18 cellular contexts compared by ENCODE assay signal in genomic region chr2:183511154-183511553, GRCh38.
DNase-seq lines count a peak whose midpoint lies in the region; ATAC-seq and TF ChIP-seq lines count a peak whose summit lies in the region.
"Had no signal": no experiment of that assay in that cellular context is flagged by ENCODE, and none has a peak within 500 bp of the region (broad histone marks: within the 10 kb centered on the region; RNA-seq: fewer than 3 reads in every experiment).

No MANE protein-coding gene starts in this region.

- H3K9me3 ChIP-seq in HUES64 (ENCODE audit: insufficient read depth, low read depth, low read length), result peaks cover 14% of the 10 kb centered on the region; the same call in 1 of the 2 replicates
- H3K9me3 ChIP-seq: A549, Caco-2 had no signal

- H3K4me1 Mint-ChIP-seq in GM23338 (peaks cover 19% of the 10 kb centered on the region), WTC11 (peaks cover 28% of the 10 kb centered on the region)
- H3K4me1 Mint-ChIP-seq: B cell had no signal

- peaks cover 14% of the 10 kb centered on the region for H3K27me3 Mint-ChIP-seq in GM23338 (ENCODE audit: insufficient read depth, low read depth, poor library complexity)
- H3K27me3 Mint-ChIP-seq in WTC11 (ENCODE audit: low read depth), result peaks cover 61% of the 10 kb centered on the region
- H3K27me3 Mint-ChIP-seq: B cell; CD4-positive, alpha-beta T cell had no signal

- no peak overlapping the region for H2AFZ ChIP-seq in GM23338

- H3K36me3 Mint-ChIP-seq in GM23338 (ENCODE audit: low read depth) (peaks cover 55% of the 10 kb centered on the region), WTC11 (peaks cover 45% of the 10 kb centered on the region)
- H3K36me3 Mint-ChIP-seq: CD8-positive, alpha-beta T cell had no signal

- no peaks in the 10 kb centered on the region for H3K36me3 ChIP-seq in GM23338 (ENCODE audit: insufficient read depth)
- no peaks in the 10 kb centered on the region for H3K36me3 ChIP-seq in HUES64 (ENCODE audit: insufficient read depth, low read length)
- H3K36me3 ChIP-seq: BLaER1 treated with 17β-estradiol and CSF1 and Interleukin-3, amounts not matched to agents 10 nM and 100 nM had no signal

- H4K20me1 ChIP-seq in GM23338 (replicated peaks; ENCODE audit: insufficient read depth), result no peaks in the 10 kb centered on the region
- H4K20me1 ChIP-seq: BLaER1 treated with 17β-estradiol and CSF1 and Interleukin-3, amounts not matched to agents 10 nM and 100 nM had no signal

- no peak overlapping the region for H3K27ac Mint-ChIP-seq in GM23338
- 0 out of 2 replicates have a peak overlapping the region, but pooled peaks have one; percentile 8 for H3K27ac Mint-ChIP-seq in WTC11
- H3K27ac Mint-ChIP-seq: B cell; CD4-positive, alpha-beta T cell; CD8-positive, alpha-beta T cell had no signal

- no peak overlapping the region for H3K4me3 ChIP-seq in GM23338
- no peak overlapping the region for H3K4me3 ChIP-seq in HUES64 (ENCODE audit: low read length)
- H3K4me3 ChIP-seq: A549; BLaER1 treated with 17β-estradiol and CSF1 and Interleukin-3, amounts not matched to agents 10 nM and 100 nM had no signal

- H3K9ac ChIP-seq in HUES64 (ENCODE audit: low read depth, low read length), result no peak overlapping the region
- H3K9ac ChIP-seq: BLaER1 treated with 17β-estradiol and CSF1 and Interleukin-3, amounts not matched to agents 10 nM and 100 nM had no signal

- H3K4me1 ChIP-seq in GM23338 (ENCODE audit: insufficient read depth) (no peaks in the 10 kb centered on the region), HUES64 (ENCODE audit: insufficient read depth, low read length) (no peaks in the 10 kb centered on the region)
- H3K4me1 ChIP-seq: A549, Caco-2 had no signal

- CTCF ChIA-PET in WTC11 (lab: Charles Lee), result no interaction called here

- H3F3A ChIP-seq in GM23338 (replicated peaks; ENCODE audit: low read depth), result no peaks in the 10 kb centered on the region

- H3K4me3 Mint-ChIP-seq in GM23338 (no peak overlapping the region), WTC11 (no peak overlapping the region)
- H3K4me3 Mint-ChIP-seq: B cell; CD4-positive, alpha-beta T cell; CD8-positive, alpha-beta T cell had no signal

- 92% methylated on average over 3 of the region's 3 CpGs for whole genome bisulfite sequencing in HUES64

- POLR2A ChIA-PET in WTC11 (lab: Charles Lee), result interaction anchor here (0.6 kb wide), 1 partner anchor 515 kb away, joined by 5 read pairs; no protein-coding TSS in a partner anchor

- no peak for DNase-seq in GM23338 (ENCODE audit: low spot score)
- peak; percentile 17 for DNase-seq in WTC11 (ENCODE audit: low spot score)
- no peak for DNase-seq in NCI-H1105 (lab: John Stamatoyannopoulos, UW)
- DNase-seq in stimulated activated CD4-positive, alpha-beta T cell treated with anti-CD3 and anti-CD28 coated beads, Interleukin-4, amount 100 ng/mL, for 4 hours, result no peak
- DNase-seq: AML-193; Caco-2; Calu3; CD4-positive, alpha-beta T cell; CD8-positive, alpha-beta T cell; DMS79 treated with DMSO at 0.1 percent for 48 hours; GF-D8 had no signal

- H3K79me2 ChIP-seq in GM23338 (replicated peaks; ENCODE audit: insufficient read depth), result no peaks in the 10 kb centered on the region

- H3K27me3 ChIP-seq in GM23338 (ENCODE audit: insufficient read depth), result no peaks in the 10 kb centered on the region
- H3K27me3 ChIP-seq in HUES64 (ENCODE audit: insufficient read depth, low read length), result no peaks in the 10 kb centered on the region

- H3K27ac ChIP-seq in GM23338 (ENCODE audit: low read depth) (no peak overlapping the region), HUES64 (ENCODE audit: low read depth, low read length) (peak overlapping the region; percentile 55; the same call in 1 of the 2 replicates)
- H3K27ac ChIP-seq: 22Rv1; A549; BLaER1 treated with 17β-estradiol and CSF1 and Interleukin-3, amounts not matched to agents 10 nM and 100 nM; C4-2B had no signal

- peaks cover 51% of the 10 kb centered on the region for H3K9me3 Mint-ChIP-seq in GM23338
- peaks cover 45% of the 10 kb centered on the region for H3K9me3 Mint-ChIP-seq in WTC11

- TF ChIP-seq CTCF in GM23338 (conservative IDR thresholded peaks at IDR 0.05; ENCODE audit: low read depth in 2 of 2), result no peak
- no peak for TF ChIP-seq CTCF in WTC11 (IDR thresholded peaks at IDR 0.05)

- H3K4me2 ChIP-seq in GM23338, result no peak overlapping the region
- H3K4me2 ChIP-seq: A549; BLaER1 treated with 17β-estradiol and CSF1 and Interleukin-3, amounts not matched to agents 10 nM and 100 nM had no signal

- H3K9me2 ChIP-seq in GM23338 (ENCODE audit: insufficient read depth), result 0 out of 2 replicates have a peak, but pooled peaks cover 4% of the 10 kb centered on the region

- ATAC-seq in GM23338 (peak; percentile 49; the same call in 2 of the 3 replicates), WTC11 (peak; percentile 91), HG02798 (IDR thresholded peaks at IDR 0.05; ENCODE audit: poor library complexity, unreplicated experiment) (no peak)
- ATAC-seq: A549; CD8-positive, alpha-beta T cell had no signal

TF ChIP-seq in GM23338, 12 proteins besides CTCF, POLR2A, EP300 and RAD21:
- TF ChIP-seq JUNB (IDR thresholded peaks at IDR 0.05; ENCODE audit: unreplicated experiment), result no peak
- TF ChIP-seq EZH2phosphoT487 (IDR thresholded peaks at IDR 0.05; ENCODE audit: unreplicated experiment), result no peak
- no peak for TF ChIP-seq CREB1 (CRISPR knock-in tag; IDR thresholded peaks at IDR 0.05; ENCODE audit: low read depth)
- TF ChIP-seq EZH2 (IDR thresholded peaks at IDR 0.05; ENCODE audit: low read depth, unreplicated experiment), result no peak

TF ChIP-seq in WTC11, 78 proteins besides CTCF, POLR2A, EP300 and RAD21:
- TF ChIP-seq, protein P1, sequence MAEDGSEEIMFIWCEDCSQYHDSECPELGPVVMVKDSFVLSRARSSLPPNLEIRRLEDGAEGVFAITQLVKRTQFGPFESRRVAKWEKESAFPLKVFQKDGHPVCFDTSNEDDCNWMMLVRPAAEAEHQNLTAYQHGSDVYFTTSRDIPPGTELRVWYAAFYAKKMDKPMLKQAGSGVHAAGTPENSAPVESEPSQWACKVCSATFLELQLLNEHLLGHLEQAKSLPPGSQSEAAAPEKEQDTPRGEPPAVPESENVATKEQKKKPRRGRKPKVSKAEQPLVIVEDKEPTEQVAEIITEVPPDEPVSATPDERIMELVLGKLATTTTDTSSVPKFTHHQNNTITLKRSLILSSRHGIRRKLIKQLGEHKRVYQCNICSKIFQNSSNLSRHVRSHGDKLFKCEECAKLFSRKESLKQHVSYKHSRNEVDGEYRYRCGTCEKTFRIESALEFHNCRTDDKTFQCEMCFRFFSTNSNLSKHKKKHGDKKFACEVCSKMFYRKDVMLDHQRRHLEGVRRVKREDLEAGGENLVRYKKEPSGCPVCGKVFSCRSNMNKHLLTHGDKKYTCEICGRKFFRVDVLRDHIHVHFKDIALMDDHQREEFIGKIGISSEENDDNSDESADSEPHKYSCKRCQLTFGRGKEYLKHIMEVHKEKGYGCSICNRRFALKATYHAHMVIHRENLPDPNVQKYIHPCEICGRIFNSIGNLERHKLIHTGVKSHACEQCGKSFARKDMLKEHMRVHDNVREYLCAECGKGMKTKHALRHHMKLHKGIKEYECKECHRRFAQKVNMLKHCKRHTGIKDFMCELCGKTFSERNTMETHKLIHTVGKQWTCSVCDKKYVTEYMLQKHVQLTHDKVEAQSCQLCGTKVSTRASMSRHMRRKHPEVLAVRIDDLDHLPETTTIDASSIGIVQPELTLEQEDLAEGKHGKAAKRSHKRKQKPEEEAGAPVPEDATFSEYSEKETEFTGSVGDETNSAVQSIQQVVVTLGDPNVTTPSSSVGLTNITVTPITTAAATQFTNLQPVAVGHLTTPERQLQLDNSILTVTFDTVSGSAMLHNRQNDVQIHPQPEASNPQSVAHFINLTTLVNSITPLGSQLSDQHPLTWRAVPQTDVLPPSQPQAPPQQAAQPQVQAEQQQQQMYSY (CRISPR knock-in tag; IDR thresholded peaks at IDR 0.05), result no peak
- peak; percentile 22; the same call in 1 of the 2 replicates for TF ChIP-seq TEAD1 (CRISPR knock-in tag; IDR thresholded peaks at IDR 0.05)
